1 cellular context compared by ENCODE assay signal in genomic region chr6:37051138-37052026, GRCh38.
TF ChIP-seq lines count a peak whose summit lies in the region.

No MANE protein-coding gene starts in this region.

TF ChIP-seq in HepG2, 621 proteins besides CTCF, POLR2A, EP300 and RAD21 (continued from another document and continues in another):
- TF ChIP-seq POGK (CRISPR knock-in tag; conservative IDR thresholded peaks at IDR 0.05) (no peak; the same call in 1 of the 2 replicates), U2AF1 (optimal IDR thresholded peaks at IDR 0.05; ENCODE audit: low read depth, low read length) (no peak), SIN3A (IDR thresholded peaks at IDR 0.05; ENCODE audit: borderline replicate concordance, low read depth, low read length) (peak; percentile 81; the same call in 1 of the 2 replicates), SALL1 (CRISPR knock-in tag; IDR thresholded peaks at IDR 0.05) (peak; percentile 96), ZNF766 (CRISPR knock-in tag; IDR thresholded peaks at IDR 0.05; ENCODE audit: borderline replicate concordance) (0 out of 2 replicates have a peak, but pooled peaks have one; percentile 62), RBM22 (optimal IDR thresholded peaks at IDR 0.05; ENCODE audit: low read length) (no peak), PITX1 (CRISPR knock-in tag; IDR thresholded peaks at IDR 0.05) (peak; percentile 57; the same call in 1 of the 2 replicates), ONECUT2 (CRISPR knock-in tag; IDR thresholded peaks at IDR 0.05) (no peak), ZC3H13 (CRISPR knock-in tag; IDR thresholded peaks at IDR 0.05) (no peak), BCL6 (CRISPR knock-in tag; IDR thresholded peaks at IDR 0.05) (peak; percentile 64; the same call in 1 of the 2 replicates), ATF6 (CRISPR knock-in tag; conservative IDR thresholded peaks at IDR 0.05) (0 out of 2 replicates have a peak, but pooled peaks have one; percentile 40), CREM (IDR thresholded peaks at IDR 0.05) (no peak), CREM (CRISPR knock-in tag; IDR thresholded peaks at IDR 0.05) (no peak), PLSCR1 (CRISPR knock-in tag; IDR thresholded peaks at IDR 0.05; ENCODE audit: borderline replicate concordance) (no peak), TGIF2 (CRISPR knock-in tag; IDR thresholded peaks at IDR 0.05) (peak; percentile 95), ZNF773 (CRISPR knock-in tag; IDR thresholded peaks at IDR 0.05; ENCODE audit: borderline replicate concordance) (no peak), ZHX1 (CRISPR knock-in tag; IDR thresholded peaks at IDR 0.05; ENCODE audit: low read depth) (no peak), FOXP1 (IDR thresholded peaks at IDR 0.05) (no peak), FOXP1 (CRISPR knock-in tag; IDR thresholded peaks at IDR 0.05) (0 out of 2 replicates have a peak, but pooled peaks have one; percentile 24), EHMT2 (IDR thresholded peaks at IDR 0.05; ENCODE audit: borderline replicate concordance, low read depth, low read length) (no peak), HDAC2 (CRISPR knock-in tag; IDR thresholded peaks at IDR 0.05) (peak; percentile 84), TMF1 (CRISPR knock-in tag; IDR thresholded peaks at IDR 0.05; ENCODE audit: low read depth) (0 out of 2 replicates have a peak, but pooled peaks have one; percentile 46), ZNF619 (CRISPR knock-in tag; IDR thresholded peaks at IDR 0.05) (no peak), SNAI1 (CRISPR knock-in tag; IDR thresholded peaks at IDR 0.05; ENCODE audit: borderline replicate concordance) (no peak), ESRRA (CRISPR knock-in tag; IDR thresholded peaks at IDR 0.05; ENCODE audit: low read depth) (peak; percentile 77), ZNF329 (CRISPR knock-in tag; IDR thresholded peaks at IDR 0.05; ENCODE audit: low read depth) (0 out of 2 replicates have a peak, but pooled peaks have one; percentile 78), GZF1 (CRISPR knock-in tag; IDR thresholded peaks at IDR 0.05) (no peak), NFATC3 (CRISPR knock-in tag; IDR thresholded peaks at IDR 0.05) (no peak), ZBTB25 (CRISPR knock-in tag; IDR thresholded peaks at IDR 0.05) (no peak), POLR2AphosphoS5 (IDR thresholded peaks at IDR 0.05; ENCODE audit: low read depth, low read length) (no peak), TFDP2 (CRISPR knock-in tag; IDR thresholded peaks at IDR 0.05) (peak; percentile 27; the same call in 1 of the 2 replicates), YY1 (IDR thresholded peaks at IDR 0.05; ENCODE audit: insufficient read depth, insufficient replicate concordance, low read depth, low read length) (peak; percentile 42), FIP1L1 (IDR thresholded peaks at IDR 0.05; ENCODE audit: borderline replicate concordance, insufficient read depth, low read depth, low read length) (no peak), ZNF607 (CRISPR knock-in tag; IDR thresholded peaks at IDR 0.05; ENCODE audit: borderline replicate concordance) (no peak), ZNF276 (CRISPR knock-in tag; IDR thresholded peaks at IDR 0.05; ENCODE audit: low read depth) (peak; percentile 51; the same call in 1 of the 2 replicates), MBD4 (IDR thresholded peaks at IDR 0.05; ENCODE audit: borderline replicate concordance, low read length) (no peak), MXD1 (CRISPR knock-in tag; IDR thresholded peaks at IDR 0.05) (peak; percentile 94), ATAD3A (CRISPR knock-in tag; IDR thresholded peaks at IDR 0.05) (no peak), SMC3 (IDR thresholded peaks at IDR 0.05; ENCODE audit: low read length) (peak; percentile 88), ASH2L (IDR thresholded peaks at IDR 0.05; ENCODE audit: insufficient read length, low read depth, low read length) (no peak), ZSCAN31 (CRISPR knock-in tag; IDR thresholded peaks at IDR 0.05; ENCODE audit: low read depth) (peak; percentile 72; the same call in 1 of the 2 replicates), RORA (CRISPR knock-in tag; IDR thresholded peaks at IDR 0.05) (no peak), ZNF124 (CRISPR knock-in tag; IDR thresholded peaks at IDR 0.05) (0 out of 2 replicates have a peak, but pooled peaks have one; percentile 43), ZNF781 (CRISPR knock-in tag; IDR thresholded peaks at IDR 0.05; ENCODE audit: borderline replicate concordance, not compliant biosample characterization) (peak; percentile 60), MTF2 (CRISPR knock-in tag; IDR thresholded peaks at IDR 0.05; ENCODE audit: borderline replicate concordance) (no peak), ISX (CRISPR knock-in tag; conservative IDR thresholded peaks at IDR 0.05) (no peak), ZNF441 (CRISPR knock-in tag; IDR thresholded peaks at IDR 0.05; ENCODE audit: borderline replicate concordance) (no peak), HOXA3 (CRISPR knock-in tag; IDR thresholded peaks at IDR 0.05) (peak; percentile 68), ZNF362 (CRISPR knock-in tag; IDR thresholded peaks at IDR 0.05; ENCODE audit: borderline replicate concordance) (peak; percentile 78; the same call in 1 of the 2 replicates), KLF12 (CRISPR knock-in tag; IDR thresholded peaks at IDR 0.05; ENCODE audit: borderline replicate concordance) (no peak), LCORL (IDR thresholded peaks at IDR 0.05) (no peak), LCORL (CRISPR knock-in tag; IDR thresholded peaks at IDR 0.05) (peak; percentile 71), ZNF790 (CRISPR knock-in tag; IDR thresholded peaks at IDR 0.05; ENCODE audit: borderline replicate concordance) (no peak), ZNF839 (CRISPR knock-in tag; IDR thresholded peaks at IDR 0.05; ENCODE audit: borderline replicate concordance) (no peak), BCLAF1 (IDR thresholded peaks at IDR 0.05) (no peak), ZNF484 (CRISPR knock-in tag; IDR thresholded peaks at IDR 0.05; ENCODE audit: borderline replicate concordance, low read depth) (no peak)
